18 cellular contexts compared by ENCODE assay signal in genomic region chr16:84247341-84247740, GRCh38. TPM values are rescaled to one million over a fixed set of nuclear protein-coding genes. Genes with fewer than 3 reads are reported as not detected.
DNase-seq lines count a peak whose midpoint lies in the region; TF ChIP-seq lines count a peak whose summit lies in the region.
"Had no signal": no experiment of that assay in that cellular context is flagged by ENCODE, and none has a peak within 500 bp of the region (broad histone marks: within the 10 kb centered on the region; RNA-seq: fewer than 3 reads in every experiment).

No MANE protein-coding gene starts in this region.

- no peak overlapping the region for H3K27ac ChIP-seq in HEK293 (ENCODE audit: extremely low read depth, low read depth, low read length)
- peak overlapping the region; percentile 88 for H3K27ac ChIP-seq in SJCRH30
- no peak overlapping the region for H3K27ac ChIP-seq in osteoblast (ENCODE audit: low read depth, low read length)
- H3K27ac ChIP-seq: BLaER1 treated with 17β-estradiol and CSF1 and Interleukin-3, amounts not matched to agents 10 nM and 100 nM had no signal

- POLR2A ChIA-PET in HEK293 (lab: Yijun Ruan, JAX), result interaction anchor here (0.7 kb wide), 1 partner anchor 23 kb away, joined by 3 read pairs; no protein-coding TSS in a partner anchor

- H3K27me3 Mint-ChIP-seq in glutamatergic neuron (ENCODE audit: unreplicated experiment), result peaks cover 10% of the 10 kb centered on the region

- no peaks in the 10 kb centered on the region for H3K27me3 ChIP-seq in SJCRH30
- H3K27me3 ChIP-seq in osteoblast (ENCODE audit: insufficient read depth, low read length), result peaks cover 22% of the 10 kb centered on the region
- H3K27me3 ChIP-seq in MG63, result no peaks in the 10 kb centered on the region
- H3K27me3 ChIP-seq: BLaER1 treated with 17β-estradiol and CSF1 and Interleukin-3, amounts not matched to agents 10 nM and 100 nM had no signal

- H3K4me3 Mint-ChIP-seq in glutamatergic neuron (ENCODE audit: unreplicated experiment), result no peak overlapping the region
- H3K4me3 Mint-ChIP-seq: CD4-positive, alpha-beta T cell had no signal

- H3K4me1 ChIP-seq in HEK293 (ENCODE audit: control insufficient read depth, insufficient read depth, low read length) (no peaks in the 10 kb centered on the region), SJCRH30 (peaks cover 21% of the 10 kb centered on the region), osteoblast (ENCODE audit: insufficient read depth, low read length) (peaks cover 7% of the 10 kb centered on the region)

- H3K36me3 ChIP-seq in HEK293 (ENCODE audit: control insufficient read depth in 2 of 2, insufficient read depth in 1 of 2, low read length in 2 of 2) (no peaks in the 10 kb centered on the region), SJCRH30 (no peaks in the 10 kb centered on the region), osteoblast (ENCODE audit: insufficient read depth, low read length) (no peaks in the 10 kb centered on the region), MG63 (no peaks in the 10 kb centered on the region)
- H3K36me3 ChIP-seq: BLaER1 treated with 17β-estradiol and CSF1 and Interleukin-3, amounts not matched to agents 10 nM and 100 nM had no signal

- no peak overlapping the region for H3K4me2 ChIP-seq in osteoblast (ENCODE audit: insufficient read depth, low read length)
- H3K4me2 ChIP-seq: BLaER1 treated with 17β-estradiol and CSF1 and Interleukin-3, amounts not matched to agents 10 nM and 100 nM; SK-N-SH had no signal

- CTCF ChIA-PET in HEK293 (lab: Yijun Ruan, JAX), result no interaction called here

- peaks cover 11% of the 10 kb centered on the region for H3K36me3 Mint-ChIP-seq in glutamatergic neuron (ENCODE audit: unreplicated experiment)

- DNase-seq in AG20443 (ENCODE audit: low spot score), result peak; percentile 34
- DNase-seq in SJCRH30, result no peak
- peak; percentile 35 for DNase-seq in osteoblast (ENCODE audit: insufficient read length, low spot score, missing footprints)
- DNase-seq in glutamatergic neuron, result no peak
- DNase-seq in GM13977 (ENCODE audit: low spot score), result no peak
- DNase-seq in MG63, result no peak
- DNase-seq: 8988T; CD4-positive, alpha-beta T cell; MM.1S; NCI-H2029; NCI-H446 treated with DMSO at 0.1 percent for 48 hours; NCI-H526 treated with DMSO at 0.1 percent for 48 hours; SIG-M5; SK-N-SH; SW 1271 had no signal

- H3K9me3 Mint-ChIP-seq in glutamatergic neuron (ENCODE audit: unreplicated experiment), result peaks cover 6% of the 10 kb centered on the region
- H3K9me3 Mint-ChIP-seq: CD4-positive, alpha-beta T cell had no signal

- in situ Hi-C loops in GM13977 (cut with MboI; ENCODE audit: low pct_unique_long_range_greater_than_20kb, low sequenced_read_pairs, unreplicated experiment), result no loop called here

- no peaks in the 10 kb centered on the region for H3K79me2 ChIP-seq in osteoblast (ENCODE audit: insufficient read depth, low read length)

- no peak overlapping the region for H3K4me3 ChIP-seq in HEK293 (ENCODE audit: low read depth, low read length)
- no peak overlapping the region for H3K4me3 ChIP-seq in SJCRH30
- H3K4me3 ChIP-seq in osteoblast (ENCODE audit: insufficient read depth, low read length), result no peak overlapping the region
- H3K4me3 ChIP-seq in MG63, result no peak overlapping the region
- H3K4me3 ChIP-seq: BLaER1 treated with 17β-estradiol and CSF1 and Interleukin-3, amounts not matched to agents 10 nM and 100 nM had no signal

- H2AFZ ChIP-seq in osteoblast (ENCODE audit: low read length), result no peak overlapping the region

- peaks cover 21% of the 10 kb centered on the region for H3K4me1 Mint-ChIP-seq in glutamatergic neuron (ENCODE audit: low read depth, unreplicated experiment)

- TF ChIP-seq CTCF in HEK293 (tag by site-specific recombination; IDR thresholded peaks at IDR 0.05) (no peak), osteoblast (IDR thresholded peaks at IDR 0.05; ENCODE audit: extremely low read depth, low read depth, low read length) (no peak), glutamatergic neuron (IDR thresholded peaks at IDR 0.05; ENCODE audit: partially characterized antibody, unreplicated experiment) (no peak), GM13977 (IDR thresholded peaks at IDR 0.05; ENCODE audit: extremely low read depth, insufficient read depth, missing control alignments) (no peak)

- no peaks in the 10 kb centered on the region for H4K20me1 ChIP-seq in osteoblast (ENCODE audit: insufficient read depth, low read length)
- H4K20me1 ChIP-seq: BLaER1 treated with 17β-estradiol and CSF1 and Interleukin-3, amounts not matched to agents 10 nM and 100 nM had no signal

- H3K27ac Mint-ChIP-seq in glutamatergic neuron (ENCODE audit: unreplicated experiment), result no peak overlapping the region
- H3K27ac Mint-ChIP-seq: CD4-positive, alpha-beta T cell had no signal

- H3K9me3 ChIP-seq in HEK293 (ENCODE audit: control insufficient read depth, insufficient read depth, low read depth, low read length), result no peaks in the 10 kb centered on the region
- no peaks in the 10 kb centered on the region for H3K9me3 ChIP-seq in SJCRH30 (replicated peaks)
- no peaks in the 10 kb centered on the region for H3K9me3 ChIP-seq in osteoblast (ENCODE audit: low read depth, low read length)
- H3K9me3 ChIP-seq in MG63, result no peaks in the 10 kb centered on the region
- H3K9me3 ChIP-seq: SK-N-SH had no signal

TF ChIP-seq in HEK293, 187 proteins besides CTCF, POLR2A, EP300 and RAD21:
- peak; percentile 65; the same call in 1 of the 2 replicates for TF ChIP-seq PRDM10 (tag by site-specific recombination; IDR thresholded peaks at IDR 0.05)
- TF ChIP-seq ZNF416 (tag by site-specific recombination; IDR thresholded peaks at IDR 0.05), result no peak
- no peak for TF ChIP-seq ZEB2 (tag by site-specific recombination; IDR thresholded peaks at IDR 0.05)
TF ChIP-seq in HEK293: peak in this region for 1.

RNA-seq across cellular contexts. Expression of gene KCNG4, which starts 7.5 kb away (rescaled TPM):
- 2.1 and 2.4 TPM in 2 replicates for total RNA-seq in SJCRH30 (2014; rRNA removed; shearing (Covaris generic))
- total RNA-seq in osteoblast (not detected in 2 replicates), glutamatergic neuron (ENCODE audit: unreplicated experiment) (not detected)
- total RNA-seq in MG63 (2014; rRNA removed; shearing (Covaris generic); ENCODE audit: low replicate concordance), result not detected in 2 replicates
- total RNA-seq: CD4-positive, alpha-beta T cell had no signal

RNA-seq across cellular contexts. Expression of gene WFDC1, which starts 47.3 kb away (rescaled TPM):
- total RNA-seq in SJCRH30 (2014; rRNA removed; shearing (Covaris generic)), result 0.43 and 0.49 TPM in 2 replicates
- total RNA-seq in osteoblast (not detected in 2 replicates), glutamatergic neuron (ENCODE audit: unreplicated experiment) (0.93 TPM)
- total RNA-seq in MG63 (2014; rRNA removed; shearing (Covaris generic); ENCODE audit: low replicate concordance), result 0.40 TPM in 1 of 2 replicates, not detected in the other
- total RNA-seq: CD4-positive, alpha-beta T cell; LHCN-M2 had no signal

RNA-seq across cellular contexts. Expression of gene ADAD2, which starts 56.4 kb away (rescaled TPM):
- 0.22 and 0.71 TPM in 2 replicates for total RNA-seq in SJCRH30 (2014; rRNA removed; shearing (Covaris generic))
- total RNA-seq in osteoblast (under 0.01 TPM in 1 of 2 replicates, not detected in the other), glutamatergic neuron (ENCODE audit: unreplicated experiment) (not detected)
- not detected in 2 replicates for total RNA-seq in MG63 (2014; rRNA removed; shearing (Covaris generic); ENCODE audit: low replicate concordance)
- total RNA-seq: LHCN-M2 had no signal

Comparison
In these comparisons a context has a peak if more than half of its experiments do, and no peak if none do; other contexts are left out.
1. DNase-seq: peak in AG20443 (single experiment) and osteoblast (single experiment); none in SJCRH30 (0 of 2), glutamatergic neuron (single experiment), GM13977 (single experiment) and MG63 (single experiment).